Comparison of ENCODE assay signal across 1 cellular context in the genomic region with DNA sequence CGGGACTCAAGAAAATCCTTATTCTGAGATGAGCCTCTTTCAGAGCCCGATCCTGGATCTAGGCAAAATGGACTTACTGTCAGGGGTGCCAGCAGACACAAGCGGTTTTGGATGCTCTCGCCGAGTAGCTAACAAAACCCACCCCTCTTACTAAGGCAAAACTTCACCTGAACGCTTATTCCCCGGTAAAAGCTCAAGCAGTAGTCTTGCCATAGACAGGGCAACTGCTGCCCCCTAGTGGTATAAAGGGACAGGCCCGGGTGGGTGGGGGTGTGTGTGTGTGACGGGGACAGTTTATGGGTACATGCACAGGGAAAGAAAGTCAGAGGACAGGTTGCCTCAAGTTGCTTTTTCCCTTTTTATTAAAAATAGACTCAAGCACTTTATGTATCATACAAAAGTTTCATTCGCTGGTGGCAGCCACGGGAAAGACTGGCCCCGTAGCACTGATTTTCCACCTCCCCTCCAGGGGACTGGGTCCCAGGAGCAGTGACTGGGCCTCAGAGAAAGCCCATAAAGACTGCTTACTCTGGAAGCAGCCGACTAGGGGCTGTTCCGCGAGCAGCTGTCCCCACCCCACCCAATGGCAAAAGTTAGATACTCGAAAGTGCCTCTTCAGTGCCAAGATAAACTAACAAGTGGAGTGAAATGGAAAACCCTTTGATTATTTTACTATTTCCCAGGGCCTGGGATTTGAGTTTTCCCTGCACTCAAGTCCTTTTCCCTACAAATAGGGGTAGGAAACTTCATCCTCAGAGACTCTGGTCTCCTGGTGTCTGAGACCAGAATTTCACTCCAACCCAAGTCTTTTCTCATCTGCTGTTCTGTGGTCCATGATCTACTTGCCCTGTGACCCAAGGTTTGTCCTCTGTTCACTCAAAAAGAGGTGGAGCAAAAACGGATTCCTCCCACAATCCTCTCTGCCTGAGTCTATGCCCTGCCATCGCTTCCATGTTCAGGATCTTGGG.
TF ChIP-seq lines count a peak whose summit lies in the region.

No MANE protein-coding gene starts in this region.

TF ChIP-seq in HEK293, 187 proteins besides CTCF, POLR2A, EP300 and RAD21 (continued from another document):
- TF ChIP-seq, protein P1, sequence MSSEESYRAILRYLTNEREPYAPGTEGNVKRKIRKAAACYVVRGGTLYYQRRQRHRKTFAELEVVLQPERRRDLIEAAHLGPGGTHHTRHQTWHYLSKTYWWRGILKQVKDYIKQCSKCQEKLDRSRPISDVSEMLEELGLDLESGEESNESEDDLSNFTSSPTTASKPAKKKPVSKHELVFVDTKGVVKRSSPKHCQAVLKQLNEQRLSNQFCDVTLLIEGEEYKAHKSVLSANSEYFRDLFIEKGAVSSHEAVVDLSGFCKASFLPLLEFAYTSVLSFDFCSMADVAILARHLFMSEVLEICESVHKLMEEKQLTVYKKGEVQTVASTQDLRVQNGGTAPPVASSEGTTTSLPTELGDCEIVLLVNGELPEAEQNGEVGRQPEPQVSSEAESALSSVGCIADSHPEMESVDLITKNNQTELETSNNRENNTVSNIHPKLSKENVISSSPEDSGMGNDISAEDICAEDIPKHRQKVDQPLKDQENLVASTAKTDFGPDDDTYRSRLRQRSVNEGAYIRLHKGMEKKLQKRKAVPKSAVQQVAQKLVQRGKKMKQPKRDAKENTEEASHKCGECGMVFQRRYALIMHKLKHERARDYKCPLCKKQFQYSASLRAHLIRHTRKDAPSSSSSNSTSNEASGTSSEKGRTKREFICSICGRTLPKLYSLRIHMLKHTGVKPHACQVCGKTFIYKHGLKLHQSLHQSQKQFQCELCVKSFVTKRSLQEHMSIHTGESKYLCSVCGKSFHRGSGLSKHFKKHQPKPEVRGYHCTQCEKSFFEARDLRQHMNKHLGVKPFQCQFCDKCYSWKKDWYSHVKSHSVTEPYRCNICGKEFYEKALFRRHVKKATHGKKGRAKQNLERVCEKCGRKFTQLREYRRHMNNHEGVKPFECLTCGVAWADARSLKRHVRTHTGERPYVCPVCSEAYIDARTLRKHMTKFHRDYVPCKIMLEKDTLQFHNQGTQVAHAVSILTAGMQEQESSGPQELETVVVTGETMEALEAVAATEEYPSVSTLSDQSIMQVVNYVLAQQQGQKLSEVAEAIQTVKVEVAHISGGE (tag by site-specific recombination; conservative IDR thresholded peaks at IDR 0.05; ENCODE audit: low read depth) = no peak
- TF ChIP-seq, protein P2, sequence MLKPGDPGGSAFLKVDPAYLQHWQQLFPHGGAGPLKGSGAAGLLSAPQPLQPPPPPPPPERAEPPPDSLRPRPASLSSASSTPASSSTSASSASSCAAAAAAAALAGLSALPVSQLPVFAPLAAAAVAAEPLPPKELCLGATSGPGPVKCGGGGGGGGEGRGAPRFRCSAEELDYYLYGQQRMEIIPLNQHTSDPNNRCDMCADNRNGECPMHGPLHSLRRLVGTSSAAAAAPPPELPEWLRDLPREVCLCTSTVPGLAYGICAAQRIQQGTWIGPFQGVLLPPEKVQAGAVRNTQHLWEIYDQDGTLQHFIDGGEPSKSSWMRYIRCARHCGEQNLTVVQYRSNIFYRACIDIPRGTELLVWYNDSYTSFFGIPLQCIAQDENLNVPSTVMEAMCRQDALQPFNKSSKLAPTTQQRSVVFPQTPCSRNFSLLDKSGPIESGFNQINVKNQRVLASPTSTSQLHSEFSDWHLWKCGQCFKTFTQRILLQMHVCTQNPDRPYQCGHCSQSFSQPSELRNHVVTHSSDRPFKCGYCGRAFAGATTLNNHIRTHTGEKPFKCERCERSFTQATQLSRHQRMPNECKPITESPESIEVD (tag by site-specific recombination; IDR thresholded peaks at IDR 0.05) = 0 out of 2 replicates have a peak, but pooled peaks have one; percentile 12
- TF ChIP-seq ZNF629 (tag by site-specific recombination; IDR thresholded peaks at IDR 0.05) = peak; percentile 24; the same call in 1 of the 2 replicates
- no peak for TF ChIP-seq ZNF776 (tag by site-specific recombination; IDR thresholded peaks at IDR 0.05; ENCODE audit: borderline replicate concordance)
- peak; percentile 82 for TF ChIP-seq ZNF341 (tag by site-specific recombination; IDR thresholded peaks at IDR 0.05; ENCODE audit: low read depth)
- 0 out of 2 replicates have a peak, but pooled peaks have one; percentile 23 for TF ChIP-seq ZNF335 (tag by site-specific recombination; conservative IDR thresholded peaks at IDR 0.05)
- no peak for TF ChIP-seq ZNF398 (tag by site-specific recombination; IDR thresholded peaks at IDR 0.05)
- peak; percentile 58 for TF ChIP-seq ZNF654 (tag by site-specific recombination; IDR thresholded peaks at IDR 0.05; ENCODE audit: low read depth)
- TF ChIP-seq ZNF792 (tag by site-specific recombination; IDR thresholded peaks at IDR 0.05) = no peak
- TF ChIP-seq ZNF24 (tag by site-specific recombination; IDR thresholded peaks at IDR 0.05) = no peak
- TF ChIP-seq, protein P3, sequence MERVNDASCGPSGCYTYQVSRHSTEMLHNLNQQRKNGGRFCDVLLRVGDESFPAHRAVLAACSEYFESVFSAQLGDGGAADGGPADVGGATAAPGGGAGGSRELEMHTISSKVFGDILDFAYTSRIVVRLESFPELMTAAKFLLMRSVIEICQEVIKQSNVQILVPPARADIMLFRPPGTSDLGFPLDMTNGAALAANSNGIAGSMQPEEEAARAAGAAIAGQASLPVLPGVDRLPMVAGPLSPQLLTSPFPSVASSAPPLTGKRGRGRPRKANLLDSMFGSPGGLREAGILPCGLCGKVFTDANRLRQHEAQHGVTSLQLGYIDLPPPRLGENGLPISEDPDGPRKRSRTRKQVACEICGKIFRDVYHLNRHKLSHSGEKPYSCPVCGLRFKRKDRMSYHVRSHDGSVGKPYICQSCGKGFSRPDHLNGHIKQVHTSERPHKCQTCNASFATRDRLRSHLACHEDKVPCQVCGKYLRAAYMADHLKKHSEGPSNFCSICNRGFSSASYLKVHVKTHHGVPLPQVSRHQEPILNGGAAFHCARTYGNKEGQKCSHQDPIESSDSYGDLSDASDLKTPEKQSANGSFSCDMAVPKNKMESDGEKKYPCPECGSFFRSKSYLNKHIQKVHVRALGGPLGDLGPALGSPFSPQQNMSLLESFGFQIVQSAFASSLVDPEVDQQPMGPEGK (tag by site-specific recombination; IDR thresholded peaks at IDR 0.05) = peak; percentile 66
- no peak for TF ChIP-seq ZSCAN30 (tag by site-specific recombination; IDR thresholded peaks at IDR 0.05)
- TF ChIP-seq BCL11A (tag by site-specific recombination; IDR thresholded peaks at IDR 0.05; ENCODE audit: low read depth) = no peak
- TF ChIP-seq PRDM1 (tag by site-specific recombination; IDR thresholded peaks at IDR 0.05) = 0 out of 2 replicates have a peak, but pooled peaks have one; percentile 8
- TF ChIP-seq ZNF645 (tag by site-specific recombination; IDR thresholded peaks at IDR 0.05) = no peak
- TF ChIP-seq ZNF223 (tag by site-specific recombination; IDR thresholded peaks at IDR 0.05) = no peak
- TF ChIP-seq KLF1 (tag by site-specific recombination; IDR thresholded peaks at IDR 0.05) = no peak
- TF ChIP-seq ZNF214 (tag by site-specific recombination; IDR thresholded peaks at IDR 0.05; ENCODE audit: borderline replicate concordance) = no peak
